1 cellular context compared by ENCODE assay signal in the genomic region with DNA sequence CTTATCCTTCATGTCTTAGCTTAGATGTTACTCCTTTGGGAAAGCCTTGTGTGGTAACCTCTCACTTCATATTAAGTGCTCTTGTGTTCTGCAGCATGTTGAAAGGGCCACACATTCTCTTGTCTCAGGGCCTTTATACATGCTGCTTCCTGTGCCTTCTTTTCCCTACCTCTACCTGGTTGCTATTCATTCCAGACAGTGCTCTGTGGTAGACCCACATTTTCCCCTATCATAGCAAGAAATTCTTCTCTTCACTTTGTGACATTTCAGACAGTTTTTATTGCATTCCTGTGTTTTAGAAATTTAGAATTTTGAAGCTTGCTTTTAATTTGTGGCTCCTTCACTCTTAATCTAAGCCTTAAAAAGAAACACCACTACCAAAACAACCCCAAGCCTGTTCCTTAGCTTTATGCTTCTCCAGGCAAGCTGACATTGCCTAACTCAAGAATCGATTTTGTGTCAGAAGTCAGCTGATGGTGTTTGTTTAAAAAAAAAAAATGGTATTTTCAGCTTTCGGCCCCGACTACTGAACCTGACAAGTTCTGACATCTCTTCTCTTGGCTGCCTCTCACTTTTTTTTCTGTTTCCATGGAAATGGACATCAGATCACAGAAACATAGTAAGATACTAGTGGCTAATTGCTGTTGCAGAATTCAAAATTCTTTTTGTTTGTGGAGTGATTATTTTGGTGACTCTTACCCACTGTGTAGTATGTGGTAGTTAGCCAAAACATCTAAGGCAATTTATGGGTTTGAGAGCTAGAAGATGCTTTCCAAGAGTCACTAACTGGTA.
TF ChIP-seq lines count a peak whose summit lies in the region.

No MANE protein-coding gene starts in this region.

TF ChIP-seq in HepG2, 621 proteins besides CTCF, POLR2A, EP300 and RAD21 (continued from another document and continues in another):
- TF ChIP-seq, protein P1, sequence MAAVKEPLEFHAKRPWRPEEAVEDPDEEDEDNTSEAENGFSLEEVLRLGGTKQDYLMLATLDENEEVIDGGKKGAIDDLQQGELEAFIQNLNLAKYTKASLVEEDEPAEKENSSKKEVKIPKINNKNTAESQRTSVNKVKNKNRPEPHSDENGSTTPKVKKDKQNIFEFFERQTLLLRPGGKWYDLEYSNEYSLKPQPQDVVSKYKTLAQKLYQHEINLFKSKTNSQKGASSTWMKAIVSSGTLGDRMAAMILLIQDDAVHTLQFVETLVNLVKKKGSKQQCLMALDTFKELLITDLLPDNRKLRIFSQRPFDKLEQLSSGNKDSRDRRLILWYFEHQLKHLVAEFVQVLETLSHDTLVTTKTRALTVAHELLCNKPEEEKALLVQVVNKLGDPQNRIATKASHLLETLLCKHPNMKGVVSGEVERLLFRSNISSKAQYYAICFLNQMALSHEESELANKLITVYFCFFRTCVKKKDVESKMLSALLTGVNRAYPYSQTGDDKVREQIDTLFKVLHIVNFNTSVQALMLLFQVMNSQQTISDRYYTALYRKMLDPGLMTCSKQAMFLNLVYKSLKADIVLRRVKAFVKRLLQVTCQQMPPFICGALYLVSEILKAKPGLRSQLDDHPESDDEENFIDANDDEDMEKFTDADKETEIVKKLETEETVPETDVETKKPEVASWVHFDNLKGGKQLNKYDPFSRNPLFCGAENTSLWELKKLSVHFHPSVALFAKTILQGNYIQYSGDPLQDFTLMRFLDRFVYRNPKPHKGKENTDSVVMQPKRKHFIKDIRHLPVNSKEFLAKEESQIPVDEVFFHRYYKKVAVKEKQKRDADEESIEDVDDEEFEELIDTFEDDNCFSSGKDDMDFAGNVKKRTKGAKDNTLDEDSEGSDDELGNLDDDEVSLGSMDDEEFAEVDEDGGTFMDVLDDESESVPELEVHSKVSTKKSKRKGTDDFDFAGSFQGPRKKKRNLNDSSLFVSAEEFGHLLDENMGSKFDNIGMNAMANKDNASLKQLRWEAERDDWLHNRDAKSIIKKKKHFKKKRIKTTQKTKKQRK (IDR thresholded peaks at IDR 0.05; ENCODE audit: low read length): no peak
- TF ChIP-seq THAP11 (CRISPR knock-in tag; IDR thresholded peaks at IDR 0.05): peak; percentile 80
- TF ChIP-seq, protein P2, sequence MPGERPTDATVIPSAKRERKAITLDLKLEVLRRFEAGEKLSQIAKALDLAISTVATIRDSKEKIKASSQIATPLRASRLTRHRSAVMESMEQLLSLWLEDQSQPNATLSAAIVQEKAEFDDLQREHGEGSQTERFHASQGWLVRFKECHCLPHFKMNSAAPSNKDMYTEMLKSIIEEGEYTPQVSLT (CRISPR knock-in tag; IDR thresholded peaks at IDR 0.05; ENCODE audit: borderline replicate concordance, low read depth): no peak
- TF ChIP-seq ZNF160 (CRISPR knock-in tag; IDR thresholded peaks at IDR 0.05): peak; percentile 71; the same call in 1 of the 2 replicates
- TF ChIP-seq KLF9 (CRISPR knock-in tag; IDR thresholded peaks at IDR 0.05; ENCODE audit: low read depth): peak; percentile 71; the same call in 1 of the 2 replicates
- TF ChIP-seq, protein P3, sequence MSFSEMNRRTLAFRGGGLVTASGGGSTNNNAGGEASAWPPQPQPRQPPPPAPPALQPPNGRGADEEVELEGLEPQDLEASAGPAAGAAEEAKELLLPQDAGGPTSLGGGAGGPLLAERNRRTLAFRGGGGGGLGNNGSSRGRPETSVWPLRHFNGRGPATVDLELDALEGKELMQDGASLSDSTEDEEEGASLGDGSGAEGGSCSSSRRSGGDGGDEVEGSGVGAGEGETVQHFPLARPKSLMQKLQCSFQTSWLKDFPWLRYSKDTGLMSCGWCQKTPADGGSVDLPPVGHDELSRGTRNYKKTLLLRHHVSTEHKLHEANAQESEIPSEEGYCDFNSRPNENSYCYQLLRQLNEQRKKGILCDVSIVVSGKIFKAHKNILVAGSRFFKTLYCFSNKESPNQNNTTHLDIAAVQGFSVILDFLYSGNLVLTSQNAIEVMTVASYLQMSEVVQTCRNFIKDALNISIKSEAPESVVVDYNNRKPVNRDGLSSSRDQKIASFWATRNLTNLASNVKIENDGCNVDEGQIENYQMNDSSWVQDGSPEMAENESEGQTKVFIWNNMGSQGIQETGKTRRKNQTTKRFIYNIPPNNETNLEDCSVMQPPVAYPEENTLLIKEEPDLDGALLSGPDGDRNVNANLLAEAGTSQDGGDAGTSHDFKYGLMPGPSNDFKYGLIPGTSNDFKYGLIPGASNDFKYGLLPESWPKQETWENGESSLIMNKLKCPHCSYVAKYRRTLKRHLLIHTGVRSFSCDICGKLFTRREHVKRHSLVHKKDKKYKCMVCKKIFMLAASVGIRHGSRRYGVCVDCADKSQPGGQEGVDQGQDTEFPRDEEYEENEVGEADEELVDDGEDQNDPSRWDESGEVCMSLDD (CRISPR knock-in tag; IDR thresholded peaks at IDR 0.05; ENCODE audit: borderline replicate concordance): no peak
- TF ChIP-seq NR2F2 (IDR thresholded peaks at IDR 0.05; ENCODE audit: borderline replicate concordance, low read depth): peak; percentile 87; the same call in 1 of the 2 replicates
- TF ChIP-seq HNRNPUL1 (IDR thresholded peaks at IDR 0.05; ENCODE audit: low read depth, low read length): no peak
- TF ChIP-seq FOXK2 (IDR thresholded peaks at IDR 0.05): no peak
- no peak for TF ChIP-seq ZNF672 (CRISPR knock-in tag; IDR thresholded peaks at IDR 0.05)
- no peak for TF ChIP-seq ZNF567 (CRISPR knock-in tag; IDR thresholded peaks at IDR 0.05; ENCODE audit: borderline replicate concordance)
- TF ChIP-seq, protein P4, sequence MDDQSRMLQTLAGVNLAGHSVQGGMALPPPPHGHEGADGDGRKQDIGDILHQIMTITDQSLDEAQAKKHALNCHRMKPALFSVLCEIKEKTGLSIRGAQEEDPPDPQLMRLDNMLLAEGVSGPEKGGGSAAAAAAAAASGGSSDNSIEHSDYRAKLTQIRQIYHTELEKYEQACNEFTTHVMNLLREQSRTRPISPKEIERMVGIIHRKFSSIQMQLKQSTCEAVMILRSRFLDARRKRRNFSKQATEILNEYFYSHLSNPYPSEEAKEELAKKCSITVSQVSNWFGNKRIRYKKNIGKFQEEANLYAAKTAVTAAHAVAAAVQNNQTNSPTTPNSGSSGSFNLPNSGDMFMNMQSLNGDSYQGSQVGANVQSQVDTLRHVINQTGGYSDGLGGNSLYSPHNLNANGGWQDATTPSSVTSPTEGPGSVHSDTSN (CRISPR knock-in tag; IDR thresholded peaks at IDR 0.05; ENCODE audit: borderline replicate concordance): no peak
- TF ChIP-seq, protein P5, sequence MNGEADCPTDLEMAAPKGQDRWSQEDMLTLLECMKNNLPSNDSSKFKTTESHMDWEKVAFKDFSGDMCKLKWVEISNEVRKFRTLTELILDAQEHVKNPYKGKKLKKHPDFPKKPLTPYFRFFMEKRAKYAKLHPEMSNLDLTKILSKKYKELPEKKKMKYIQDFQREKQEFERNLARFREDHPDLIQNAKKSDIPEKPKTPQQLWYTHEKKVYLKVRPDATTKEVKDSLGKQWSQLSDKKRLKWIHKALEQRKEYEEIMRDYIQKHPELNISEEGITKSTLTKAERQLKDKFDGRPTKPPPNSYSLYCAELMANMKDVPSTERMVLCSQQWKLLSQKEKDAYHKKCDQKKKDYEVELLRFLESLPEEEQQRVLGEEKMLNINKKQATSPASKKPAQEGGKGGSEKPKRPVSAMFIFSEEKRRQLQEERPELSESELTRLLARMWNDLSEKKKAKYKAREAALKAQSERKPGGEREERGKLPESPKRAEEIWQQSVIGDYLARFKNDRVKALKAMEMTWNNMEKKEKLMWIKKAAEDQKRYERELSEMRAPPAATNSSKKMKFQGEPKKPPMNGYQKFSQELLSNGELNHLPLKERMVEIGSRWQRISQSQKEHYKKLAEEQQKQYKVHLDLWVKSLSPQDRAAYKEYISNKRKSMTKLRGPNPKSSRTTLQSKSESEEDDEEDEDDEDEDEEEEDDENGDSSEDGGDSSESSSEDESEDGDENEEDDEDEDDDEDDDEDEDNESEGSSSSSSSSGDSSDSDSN (CRISPR knock-in tag; IDR thresholded peaks at IDR 0.05): no peak
- TF ChIP-seq, protein P6, sequence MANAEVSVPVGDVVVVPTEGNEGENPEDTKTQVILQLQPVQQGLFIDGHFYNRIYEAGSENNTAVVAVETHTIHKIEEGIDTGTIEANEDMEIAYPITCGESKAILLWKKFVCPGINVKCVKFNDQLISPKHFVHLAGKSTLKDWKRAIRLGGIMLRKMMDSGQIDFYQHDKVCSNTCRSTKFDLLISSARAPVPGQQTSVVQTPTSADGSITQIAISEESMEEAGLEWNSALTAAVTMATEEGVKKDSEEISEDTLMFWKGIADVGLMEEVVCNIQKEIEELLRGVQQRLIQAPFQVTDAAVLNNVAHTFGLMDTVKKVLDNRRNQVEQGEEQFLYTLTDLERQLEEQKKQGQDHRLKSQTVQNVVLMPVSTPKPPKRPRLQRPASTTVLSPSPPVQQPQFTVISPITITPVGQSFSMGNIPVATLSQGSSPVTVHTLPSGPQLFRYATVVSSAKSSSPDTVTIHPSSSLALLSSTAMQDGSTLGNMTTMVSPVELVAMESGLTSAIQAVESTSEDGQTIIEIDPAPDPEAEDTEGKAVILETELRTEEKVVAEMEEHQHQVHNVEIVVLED (CRISPR knock-in tag; IDR thresholded peaks at IDR 0.05; ENCODE audit: borderline replicate concordance): peak; percentile 49; the same call in 1 of the 2 replicates
- TF ChIP-seq, protein P7, sequence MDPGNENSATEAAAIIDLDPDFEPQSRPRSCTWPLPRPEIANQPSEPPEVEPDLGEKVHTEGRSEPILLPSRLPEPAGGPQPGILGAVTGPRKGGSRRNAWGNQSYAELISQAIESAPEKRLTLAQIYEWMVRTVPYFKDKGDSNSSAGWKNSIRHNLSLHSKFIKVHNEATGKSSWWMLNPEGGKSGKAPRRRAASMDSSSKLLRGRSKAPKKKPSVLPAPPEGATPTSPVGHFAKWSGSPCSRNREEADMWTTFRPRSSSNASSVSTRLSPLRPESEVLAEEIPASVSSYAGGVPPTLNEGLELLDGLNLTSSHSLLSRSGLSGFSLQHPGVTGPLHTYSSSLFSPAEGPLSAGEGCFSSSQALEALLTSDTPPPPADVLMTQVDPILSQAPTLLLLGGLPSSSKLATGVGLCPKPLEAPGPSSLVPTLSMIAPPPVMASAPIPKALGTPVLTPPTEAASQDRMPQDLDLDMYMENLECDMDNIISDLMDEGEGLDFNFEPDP (CRISPR knock-in tag; conservative IDR thresholded peaks at IDR 0.05): no peak
- TF ChIP-seq, protein P8, sequence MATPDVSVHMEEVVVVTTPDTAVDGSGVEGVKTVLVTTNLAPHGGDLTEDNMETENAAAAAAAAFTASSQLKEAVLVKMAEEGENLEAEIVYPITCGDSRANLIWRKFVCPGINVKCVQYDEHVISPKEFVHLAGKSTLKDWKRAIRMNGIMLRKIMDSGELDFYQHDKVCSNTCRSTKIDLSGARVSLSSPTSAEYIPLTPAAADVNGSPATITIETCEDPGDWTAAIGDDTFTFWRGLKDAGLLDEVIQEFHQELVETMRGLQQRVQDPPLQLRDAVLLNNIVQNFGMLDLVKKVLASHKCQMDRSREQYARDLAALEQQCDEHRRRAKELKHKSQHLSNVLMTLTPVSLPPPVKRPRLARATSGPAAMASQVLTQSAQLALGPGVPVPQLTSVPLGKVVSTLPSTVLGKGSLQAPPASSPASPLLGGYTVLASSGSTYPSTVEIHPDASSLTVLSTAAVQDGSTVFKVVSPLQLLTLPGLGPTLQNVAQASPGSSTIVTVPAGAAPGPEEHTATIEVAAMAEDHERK (CRISPR knock-in tag; IDR thresholded peaks at IDR 0.05; ENCODE audit: low read depth): no peak
- TF ChIP-seq ZC3H13 (CRISPR knock-in tag; IDR thresholded peaks at IDR 0.05): 0 out of 2 replicates have a peak, but pooled peaks have one; percentile 34
- no peak for TF ChIP-seq MAF1 (CRISPR knock-in tag; IDR thresholded peaks at IDR 0.05; ENCODE audit: borderline replicate concordance)
- TF ChIP-seq AGO2 (optimal IDR thresholded peaks at IDR 0.05; ENCODE audit: low read depth, low read length): no peak
- TF ChIP-seq PCBP1 (IDR thresholded peaks at IDR 0.05; ENCODE audit: borderline replicate concordance, low read depth, low read length): no peak
- 0 out of 2 replicates have a peak, but pooled peaks have one; percentile 47 for TF ChIP-seq ZNF674 (CRISPR knock-in tag; IDR thresholded peaks at IDR 0.05; ENCODE audit: low read depth)
- TF ChIP-seq ZNF615 (CRISPR knock-in tag; IDR thresholded peaks at IDR 0.05; ENCODE audit: borderline replicate concordance): no peak
- TF ChIP-seq KMT2A (CRISPR knock-in tag; IDR thresholded peaks at IDR 0.05): peak; percentile 71; the same call in 1 of the 2 replicates
- TF ChIP-seq ESRRA (CRISPR knock-in tag; IDR thresholded peaks at IDR 0.05; ENCODE audit: low read depth): no peak
- no peak for TF ChIP-seq TCF12 (IDR thresholded peaks at IDR 0.05)
- no peak for TF ChIP-seq TCF12 (CRISPR knock-in tag; IDR thresholded peaks at IDR 0.05)
- TF ChIP-seq GZF1 (CRISPR knock-in tag; IDR thresholded peaks at IDR 0.05): no peak
- TF ChIP-seq ZNF773 (CRISPR knock-in tag; IDR thresholded peaks at IDR 0.05; ENCODE audit: borderline replicate concordance): no peak
- TF ChIP-seq, protein P9, sequence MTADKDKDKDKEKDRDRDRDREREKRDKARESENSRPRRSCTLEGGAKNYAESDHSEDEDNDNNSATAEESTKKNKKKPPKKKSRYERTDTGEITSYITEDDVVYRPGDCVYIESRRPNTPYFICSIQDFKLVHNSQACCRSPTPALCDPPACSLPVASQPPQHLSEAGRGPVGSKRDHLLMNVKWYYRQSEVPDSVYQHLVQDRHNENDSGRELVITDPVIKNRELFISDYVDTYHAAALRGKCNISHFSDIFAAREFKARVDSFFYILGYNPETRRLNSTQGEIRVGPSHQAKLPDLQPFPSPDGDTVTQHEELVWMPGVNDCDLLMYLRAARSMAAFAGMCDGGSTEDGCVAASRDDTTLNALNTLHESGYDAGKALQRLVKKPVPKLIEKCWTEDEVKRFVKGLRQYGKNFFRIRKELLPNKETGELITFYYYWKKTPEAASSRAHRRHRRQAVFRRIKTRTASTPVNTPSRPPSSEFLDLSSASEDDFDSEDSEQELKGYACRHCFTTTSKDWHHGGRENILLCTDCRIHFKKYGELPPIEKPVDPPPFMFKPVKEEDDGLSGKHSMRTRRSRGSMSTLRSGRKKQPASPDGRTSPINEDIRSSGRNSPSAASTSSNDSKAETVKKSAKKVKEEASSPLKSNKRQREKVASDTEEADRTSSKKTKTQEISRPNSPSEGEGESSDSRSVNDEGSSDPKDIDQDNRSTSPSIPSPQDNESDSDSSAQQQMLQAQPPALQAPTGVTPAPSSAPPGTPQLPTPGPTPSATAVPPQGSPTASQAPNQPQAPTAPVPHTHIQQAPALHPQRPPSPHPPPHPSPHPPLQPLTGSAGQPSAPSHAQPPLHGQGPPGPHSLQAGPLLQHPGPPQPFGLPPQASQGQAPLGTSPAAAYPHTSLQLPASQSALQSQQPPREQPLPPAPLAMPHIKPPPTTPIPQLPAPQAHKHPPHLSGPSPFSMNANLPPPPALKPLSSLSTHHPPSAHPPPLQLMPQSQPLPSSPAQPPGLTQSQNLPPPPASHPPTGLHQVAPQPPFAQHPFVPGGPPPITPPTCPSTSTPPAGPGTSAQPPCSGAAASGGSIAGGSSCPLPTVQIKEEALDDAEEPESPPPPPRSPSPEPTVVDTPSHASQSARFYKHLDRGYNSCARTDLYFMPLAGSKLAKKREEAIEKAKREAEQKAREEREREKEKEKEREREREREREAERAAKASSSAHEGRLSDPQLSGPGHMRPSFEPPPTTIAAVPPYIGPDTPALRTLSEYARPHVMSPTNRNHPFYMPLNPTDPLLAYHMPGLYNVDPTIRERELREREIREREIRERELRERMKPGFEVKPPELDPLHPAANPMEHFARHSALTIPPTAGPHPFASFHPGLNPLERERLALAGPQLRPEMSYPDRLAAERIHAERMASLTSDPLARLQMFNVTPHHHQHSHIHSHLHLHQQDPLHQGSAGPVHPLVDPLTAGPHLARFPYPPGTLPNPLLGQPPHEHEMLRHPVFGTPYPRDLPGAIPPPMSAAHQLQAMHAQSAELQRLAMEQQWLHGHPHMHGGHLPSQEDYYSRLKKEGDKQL (CRISPR knock-in tag; IDR thresholded peaks at IDR 0.05; ENCODE audit: low read depth): peak; percentile 74; the same call in 1 of the 2 replicates
- TF ChIP-seq ZNF12 (CRISPR knock-in tag; IDR thresholded peaks at IDR 0.05): peak; percentile 90; the same call in 1 of the 2 replicates
